Comparison of ENCODE assay signal across 9 cellular contexts in the genomic region with DNA sequence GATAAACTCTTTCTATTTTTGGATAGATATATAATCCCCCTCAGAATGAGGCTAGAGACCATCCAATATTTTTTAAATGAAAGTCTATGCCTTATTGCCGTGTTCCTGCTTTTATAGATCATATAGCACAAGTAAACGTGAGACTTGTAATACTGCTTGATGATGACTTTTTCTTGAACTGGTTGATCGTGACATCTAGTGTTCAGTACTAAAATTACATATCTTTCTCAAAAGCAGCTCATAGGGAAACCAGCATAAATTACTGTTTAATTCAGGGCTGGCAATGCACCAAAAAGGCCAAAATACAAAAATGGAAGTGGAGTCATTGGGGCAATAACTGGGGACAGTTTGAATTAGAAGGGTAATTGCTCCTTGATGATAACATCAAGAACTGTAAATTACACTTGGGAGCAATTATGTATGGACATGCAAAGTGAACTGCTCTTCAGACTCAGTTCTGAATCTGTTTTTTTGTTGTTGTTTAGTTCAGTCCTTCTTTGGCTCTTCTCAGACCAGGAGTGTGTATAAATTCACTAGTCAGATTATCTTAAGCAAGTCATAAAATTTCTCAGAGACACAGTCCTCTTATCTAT.
A peak's percentile ranks its signal among the peaks of the same experiment; 100 is the strongest.
DNase-seq lines count a peak whose midpoint lies in the region; ATAC-seq and TF ChIP-seq lines count a peak whose summit lies in the region.
"Had no signal": no experiment of that assay in that cellular context is flagged by ENCODE, and none has a peak within 500 bp of the region (broad histone marks: within the 10 kb centered on the region; RNA-seq: fewer than 3 reads in every experiment).

No MANE protein-coding gene starts in this region.

- no peaks in the 10 kb centered on the region for H3K36me3 Mint-ChIP-seq in T-helper 17 cell (ENCODE audit: low read depth)

- TF ChIP-seq CTCF in GM06990 (IDR thresholded peaks at IDR 0.05; ENCODE audit: insufficient read depth, low read length, poor library complexity, severe bottlenecking): peak; percentile 30
- TF ChIP-seq CTCF in heart right ventricle (IDR thresholded peaks at IDR 0.05): peak; percentile 44 to 75 (median 64)

- H3K4me1 Mint-ChIP-seq in T-helper 17 cell: peaks cover 4% of the 10 kb centered on the region

- H3K4me1 ChIP-seq in heart right ventricle: peaks cover 3 to 41% (median 16%) of the 10 kb centered on the region in 9 donors

- DNase-seq in GM06990 (ENCODE audit: extremely low read depth, insufficient read length) (peak; percentile 18), NCI-H1417 treated with DMSO at 0.1 percent for 48 hours (lab: John Stamatoyannopoulos, UW) (peak; percentile 72), T-helper 17 cell (no peak), heart right ventricle (no peak), superior temporal gyrus (ENCODE audit: extremely low spot score) (peak; percentile 82), cortex of kidney (lab: John Stamatoyannopoulos, UW) (no peak)
- DNase-seq: right cardiac atrium had no signal

- H3K27me3 Mint-ChIP-seq in T-helper 17 cell: peaks cover 13% of the 10 kb centered on the region

- peak overlapping the region; percentile 53 for H3K27ac Mint-ChIP-seq in T-helper 17 cell

- ATAC-seq in T-helper 17 cell: peak; percentile 33
- peak in 5 of 8 donors; percentile 25 to 55 (median 39) for ATAC-seq in heart right ventricle
- ATAC-seq in HG03280 (IDR thresholded peaks at IDR 0.05; ENCODE audit: unreplicated experiment): no peak
- no peak for ATAC-seq in HG03520 (IDR thresholded peaks at IDR 0.05; ENCODE audit: unreplicated experiment)

- H3K9me3 ChIP-seq in T-helper 17 cell (ENCODE audit: control insufficient read depth, low read length, poor library complexity, severe bottlenecking) (no peaks in the 10 kb centered on the region), heart right ventricle (peaks cover 0 to 5% (median 0%) of the 10 kb centered on the region in 11 donors)

- H3K4me3 Mint-ChIP-seq in T-helper 17 cell: no peak overlapping the region

- H3K36me3 ChIP-seq in GM06990 (ENCODE audit: control insufficient read depth, insufficient read depth, low read length): no peaks in the 10 kb centered on the region
- H3K36me3 ChIP-seq in heart right ventricle: no peaks in the 10 kb centered on the region

- H3K27ac ChIP-seq in heart right ventricle: no peak overlapping the region

- 1 to 2% methylated on average over 3 of the region's 3 CpGs for WGBS in heart right ventricle, 2 donors

- intact Hi-C loops in heart right ventricle (cut with DNase I): loop anchor here in 9 of 10 donors (2.0 to 10.0 kb wide), 17 partner anchors 53 to 714 kb away; partner anchors contain the start of genes LRRC49 (in 4 of the 9), THAP10 (in 4 of the 9) and THSD4 (in 4 of the 9)

- H3K4me3 ChIP-seq in GM06990 (replicated peaks; ENCODE audit: low read depth, low read length) (no peak overlapping the region), heart right ventricle (no peak overlapping the region)

- H3K27me3 ChIP-seq in GM06990 (replicated peaks; ENCODE audit: control insufficient read depth, insufficient read depth, low read length): no peaks in the 10 kb centered on the region; the same call in 1 of the 2 replicates
- H3K27me3 ChIP-seq in heart right ventricle: no peaks in the 10 kb centered on the region

Comparison
In these comparisons a context has a peak if more than half of its experiments do, and no peak if none do; other contexts are left out.
1. DNase-seq: peak in GM06990 (single experiment), NCI-H1417 treated with DMSO at 0.1 percent for 48 hours (single experiment) and superior temporal gyrus (single experiment); none in T-helper 17 cell (0 of 3), heart right ventricle (0 of 2) and cortex of kidney (single experiment).
2. ATAC-seq: peak in T-helper 17 cell (single experiment) and heart right ventricle (5 of 8); none in HG03280 (single experiment) and HG03520 (single experiment).